Comparison of ENCODE assay signal across 9 cellular contexts in genomic region chr9:137296214-137297059, GRCh38. TPM values are rescaled to one million over a fixed set of nuclear protein-coding genes. Genes with fewer than 3 reads are reported as not detected.
DNase-seq lines count a peak whose midpoint lies in the region; ATAC-seq and TF ChIP-seq lines count a peak whose summit lies in the region.
"Had no signal": no experiment of that assay in that cellular context is flagged by ENCODE, and none has a peak within 500 bp of the region (broad histone marks: within the 10 kb centered on the region; RNA-seq: fewer than 3 reads in every experiment).

No MANE protein-coding gene starts in this region.

- peak overlapping the region; percentile 17 for H3K4me3 Mint-ChIP-seq in stimulated activated naive CD8-positive, alpha-beta T cell treated with anti-CD3 and anti-CD28 coated beads, Interleukin-15, Interleukin-2, amounts not matched to agents 100 ng/mL and 50 ng/mL, for 24 hours
- H3K4me3 Mint-ChIP-seq in endothelial cell (ENCODE audit: unreplicated experiment) = peak overlapping the region; percentile 81

- H3K9me3 ChIP-seq in mucosa of descending colon = no peaks in the 10 kb centered on the region
- H3K9me3 ChIP-seq: SJSA1 had no signal

- no peak overlapping the region for H3K27ac Mint-ChIP-seq in stimulated activated naive CD8-positive, alpha-beta T cell treated with anti-CD3 and anti-CD28 coated beads, Interleukin-15, Interleukin-2, amounts not matched to agents 100 ng/mL and 50 ng/mL, for 24 hours
- H3K27ac Mint-ChIP-seq in endothelial cell (ENCODE audit: unreplicated experiment) = peak overlapping the region; percentile 72

- H3K27me3 Mint-ChIP-seq in stimulated activated naive CD8-positive, alpha-beta T cell treated with anti-CD3 and anti-CD28 coated beads, Interleukin-15, Interleukin-2, amounts not matched to agents 100 ng/mL and 50 ng/mL, for 24 hours = peaks cover 46% of the 10 kb centered on the region
- peaks cover 12% of the 10 kb centered on the region for H3K27me3 Mint-ChIP-seq in endothelial cell (ENCODE audit: unreplicated experiment)

- H3K9me3 Mint-ChIP-seq in stimulated activated naive CD8-positive, alpha-beta T cell treated with anti-CD3 and anti-CD28 coated beads, Interleukin-15, Interleukin-2, amounts not matched to agents 100 ng/mL and 50 ng/mL, for 24 hours = no peaks in the 10 kb centered on the region
- no peaks in the 10 kb centered on the region for H3K9me3 Mint-ChIP-seq in endothelial cell (ENCODE audit: unreplicated experiment)

- H3K4me1 ChIP-seq in mucosa of descending colon (ENCODE audit: low read depth) = peaks cover 21% of the 10 kb centered on the region

- H3K4me1 Mint-ChIP-seq in stimulated activated naive CD8-positive, alpha-beta T cell treated with anti-CD3 and anti-CD28 coated beads, Interleukin-15, Interleukin-2, amounts not matched to agents 100 ng/mL and 50 ng/mL, for 24 hours (ENCODE audit: low read depth) = peaks cover 21% of the 10 kb centered on the region
- H3K4me1 Mint-ChIP-seq in endothelial cell (ENCODE audit: unreplicated experiment) = peaks cover 30% of the 10 kb centered on the region

- DNase-seq in stimulated activated naive CD8-positive, alpha-beta T cell treated with anti-CD3 and anti-CD28 coated beads, Interleukin-15, Interleukin-2, amounts not matched to agents 100 U/mL and 50 U/mL, for 24 hours = no peak
- DNase-seq in endothelial cell (ENCODE audit: low spot score) (peak; percentile 47), mucosa of descending colon (peak; percentile 77 to 82 (median 78)), DMS79 (lab: John Stamatoyannopoulos, UW) (no peak), MV-4-11 (lab: John Stamatoyannopoulos, UW) (no peak)

- H3K36me3 ChIP-seq in mucosa of descending colon (ENCODE audit: low read depth) = no peaks in the 10 kb centered on the region
- H3K36me3 ChIP-seq: SJSA1 had no signal

- H3K36me3 Mint-ChIP-seq in stimulated activated naive CD8-positive, alpha-beta T cell treated with anti-CD3 and anti-CD28 coated beads, Interleukin-15, Interleukin-2, amounts not matched to agents 100 ng/mL and 50 ng/mL, for 24 hours (ENCODE audit: low read depth) = no peaks in the 10 kb centered on the region
- H3K36me3 Mint-ChIP-seq in endothelial cell (ENCODE audit: low read depth, unreplicated experiment) = peaks cover 18% of the 10 kb centered on the region

- intact Hi-C loops in mucosa of descending colon (cut with DNase I, micrococcal nuclease) = no loop called here

- peak overlapping the region; percentile 26 for H3K4me3 ChIP-seq in mucosa of descending colon

- ATAC-seq in stimulated activated naive CD8-positive, alpha-beta T cell treated with anti-CD3 and anti-CD28 coated beads, Interleukin-15, Interleukin-2, amounts not matched to agents 100 U/mL and 50 U/mL, for 24 hours = no peak
- ATAC-seq in mucosa of descending colon (peak; percentile 24), GM21526 (IDR thresholded peaks at IDR 0.05; ENCODE audit: low FRiP score, unreplicated experiment) (no peak), HG02759 (IDR thresholded peaks at IDR 0.05; ENCODE audit: unreplicated experiment) (no peak)

- TF ChIP-seq CTCF in endothelial cell (IDR thresholded peaks at IDR 0.05; ENCODE audit: unreplicated experiment) (no peak), mucosa of descending colon (IDR thresholded peaks at IDR 0.05) (no peak)

RNA-seq across cellular contexts. Expression of gene NRARP, which starts 5.6 kb away (rescaled TPM):
- total RNA-seq in endothelial cell (ENCODE audit: unreplicated experiment) (170 TPM), mucosa of descending colon (100 to 1,000 TPM in 2 of 3 donors, 10 to 100 TPM in 1; 61.4 to 171 (median 146) TPM)

RNA-seq across cellular contexts. Expression of gene TOR4A, which starts 18.9 kb away (rescaled TPM):
- total RNA-seq in endothelial cell (ENCODE audit: unreplicated experiment) (37.7 TPM), mucosa of descending colon (10 to 100 TPM; 23.3 to 48.6 (median 45.3) TPM)

RNA-seq across cellular contexts. Expression of gene NELFB, which starts 41.3 kb away (rescaled TPM):
- total RNA-seq in endothelial cell (ENCODE audit: unreplicated experiment) (65.6 TPM), mucosa of descending colon (10 to 100 TPM; 52.9 to 66.2 (median 60.5) TPM)

RNA-seq across cellular contexts. Expression of gene STPG3, which starts 45.4 kb away (rescaled TPM):
- total RNA-seq in endothelial cell (ENCODE audit: unreplicated experiment) (not detected), mucosa of descending colon (not detected)
- total RNA-seq: SJSA1 had no signal

RNA-seq across cellular contexts. Expression of gene TUBB4B, which starts 55.4 kb away (rescaled TPM):
- total RNA-seq in endothelial cell (ENCODE audit: unreplicated experiment) (134 TPM), mucosa of descending colon (100 to 1,000 TPM; 286 to 379 (median 332) TPM)

Comparison
In these comparisons a context has a peak if more than half of its experiments do, and no peak if none do; other contexts are left out.
1. DNase-seq: peak in endothelial cell (single experiment) and mucosa of descending colon (3 of 3); none in stimulated activated naive CD8-positive, alpha-beta T cell treated with anti-CD3 and anti-CD28 coated beads, Interleukin-15, Interleukin-2, amounts not matched to agents 100 U/mL and 50 U/mL, for 24 hours (single experiment), DMS79 (single experiment) and MV-4-11 (single experiment).